ENCODE assay signal across 8 cellular contexts in the genomic region with DNA sequence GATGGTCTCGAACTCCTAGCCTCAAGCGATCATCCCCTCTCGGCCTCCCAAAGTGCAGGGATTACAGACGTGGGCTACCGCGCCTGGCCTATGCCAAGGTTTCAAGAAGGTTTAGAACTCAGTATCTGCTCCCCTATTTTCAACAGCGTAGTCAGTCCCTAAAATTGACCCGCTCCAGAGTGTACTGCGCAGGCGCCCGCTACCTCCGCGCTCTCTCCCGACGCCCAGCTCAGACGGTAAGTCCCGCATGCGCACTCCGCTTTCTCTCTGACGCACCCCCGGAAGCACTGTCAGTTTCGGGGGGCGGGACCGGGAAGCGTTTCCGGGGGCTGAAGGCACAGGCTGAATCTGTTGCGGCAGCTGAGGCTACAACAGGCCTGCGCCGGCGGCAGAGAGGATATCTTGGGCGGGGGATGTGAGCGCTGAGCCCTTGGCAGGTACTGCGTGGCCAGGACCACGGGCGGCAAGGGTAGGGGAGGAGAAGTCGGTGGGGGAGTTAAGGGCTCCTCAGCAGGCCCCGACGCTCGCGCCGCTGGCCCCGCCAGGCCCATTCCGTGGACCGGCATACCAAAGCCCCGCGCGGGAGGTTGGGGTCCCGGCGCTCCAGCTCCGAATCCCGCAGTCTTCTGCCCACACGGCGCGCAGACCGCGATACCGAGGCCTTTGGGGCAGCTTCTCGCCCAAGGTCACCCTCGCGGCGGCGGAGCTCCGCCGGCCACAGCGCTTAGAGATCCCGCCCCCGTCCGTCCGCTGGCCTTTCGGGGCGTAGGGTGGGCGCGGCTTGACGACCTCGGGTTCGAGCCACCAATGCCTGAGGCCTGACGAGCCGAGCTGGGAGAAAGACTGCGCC. TPM values are rescaled to one million over a fixed set of nuclear protein-coding genes. Genes with fewer than 3 reads are reported as not detected.
A peak's percentile ranks its signal among the peaks of the same experiment; 100 is the strongest.
DNase-seq lines count a peak whose midpoint lies in the region; ATAC-seq and TF ChIP-seq lines count a peak whose summit lies in the region.

A gene with protein sequence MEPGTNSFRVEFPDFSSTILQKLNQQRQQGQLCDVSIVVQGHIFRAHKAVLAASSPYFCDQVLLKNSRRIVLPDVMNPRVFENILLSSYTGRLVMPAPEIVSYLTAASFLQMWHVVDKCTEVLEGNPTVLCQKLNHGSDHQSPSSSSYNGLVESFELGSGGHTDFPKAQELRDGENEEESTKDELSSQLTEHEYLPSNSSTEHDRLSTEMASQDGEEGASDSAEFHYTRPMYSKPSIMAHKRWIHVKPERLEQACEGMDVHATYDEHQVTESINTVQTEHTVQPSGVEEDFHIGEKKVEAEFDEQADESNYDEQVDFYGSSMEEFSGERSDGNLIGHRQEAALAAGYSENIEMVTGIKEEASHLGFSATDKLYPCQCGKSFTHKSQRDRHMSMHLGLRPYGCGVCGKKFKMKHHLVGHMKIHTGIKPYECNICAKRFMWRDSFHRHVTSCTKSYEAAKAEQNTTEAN (plus strand): TSS at position 345 of the 850 bp plus-strand sequence. CDS start 27,470 bp downstream, outside the sequence.

- intact Hi-C loops in breast epithelium (cut with DNase I; ENCODE audit: low total_unique reads) = no loop called here

- ATAC-seq in GM18873 (IDR thresholded peaks at IDR 0.05; ENCODE audit: low FRiP score, unreplicated experiment) = peak; percentile 58
- ATAC-seq in HG03135 (IDR thresholded peaks at IDR 0.05; ENCODE audit: unreplicated experiment) = peak; percentile 75

- H3K4me3 ChIP-seq in WERI-Rb-1 (ENCODE audit: low read depth, low read length) (peak within 1 kb of the TSS; percentile 80), breast epithelium (peak within 1 kb of the TSS; percentile 64 to 96 (median 94)), iPS-18c (ENCODE audit: insufficient read depth, low read depth, low read length) (peak within 1 kb of the TSS; percentile 99), skeletal muscle tissue (ENCODE audit: low read length in 3 of 3) (peak within 1 kb of the TSS; percentile 90 to 99 (median 96))

- in situ Hi-C loops in ACHN (cut with HindIII; ENCODE audit: low pct_ligation_motif_present, low pct_unique_long_range_greater_than_20kb, low sequenced_read_pairs) = no loop called here

- no peak for TF ChIP-seq CTCF in WERI-Rb-1 (IDR thresholded peaks at IDR 0.05; ENCODE audit: low read depth, low read length)
- no peak for TF ChIP-seq CTCF in breast epithelium (IDR thresholded peaks at IDR 0.05)

- peak; percentile 74 for TF ChIP-seq POLR2A in breast epithelium (IDR thresholded peaks at IDR 0.05)

- H3K4me1 ChIP-seq in breast epithelium = peaks cover 0 to 10% of the 10 kb centered on the region in 2 donors
- H3K4me1 ChIP-seq in skeletal muscle tissue (ENCODE audit: control insufficient read depth in 3 of 3, insufficient read depth in 3 of 3, low read length in 3 of 3) = peaks cover 28 to 39% (median 31%) of the 10 kb centered on the region in 3 donors

- H3K36me3 ChIP-seq in WERI-Rb-1 = peaks cover 10% of the 10 kb centered on the region
- H3K36me3 ChIP-seq in breast epithelium = no peaks in the 10 kb centered on the region
- H3K36me3 ChIP-seq in skeletal muscle tissue (ENCODE audit: control insufficient read depth in 3 of 3, insufficient read depth in 3 of 3, low read length in 3 of 3) = peaks cover 0 to 5% (median 0%) of the 10 kb centered on the region in 3 donors

- H3K27ac ChIP-seq in WERI-Rb-1 (peak within 1 kb of the TSS; percentile 83), breast epithelium (peak within 1 kb of the TSS; percentile 85 to 96), skeletal muscle tissue (ENCODE audit: low read depth, low read length) (peak within 1 kb of the TSS; percentile 100)

- DNase-seq in ACHN (peak; percentile 93), NCI-H2227 treated with DMSO at 0.1 percent for 48 hours (lab: John Stamatoyannopoulos, UW) (peak; percentile 93), WERI-Rb-1 (peak; percentile 99), breast epithelium (ENCODE audit: low spot score in 2 of 2) (peak; percentile 96 to 97)

- H3K27me3 ChIP-seq in WERI-Rb-1 (ENCODE audit: insufficient read depth, low read depth, severe bottlenecking) (no peaks in the 10 kb centered on the region), breast epithelium (no peaks in the 10 kb centered on the region), skeletal muscle tissue (ENCODE audit: control insufficient read depth in 3 of 3, insufficient read depth in 3 of 3, low read length in 3 of 3) (no peaks in the 10 kb centered on the region)

- H3K9ac ChIP-seq in skeletal muscle tissue (ENCODE audit: low read depth in 1 of 3, low read length in 3 of 3) = peak within 1 kb of the TSS; percentile 98 to 100 (median 99)

- peaks cover 4% of the 10 kb centered on the region for H3K9me3 ChIP-seq in WERI-Rb-1 (ENCODE audit: severe bottlenecking)
- no peaks in the 10 kb centered on the region for H3K9me3 ChIP-seq in breast epithelium
- no peaks in the 10 kb centered on the region for H3K9me3 ChIP-seq in iPS-18c (ENCODE audit: control insufficient read depth, insufficient read depth, low read length)
- H3K9me3 ChIP-seq in skeletal muscle tissue (ENCODE audit: control insufficient read depth in 3 of 3, low read length in 3 of 3) = no peaks in the 10 kb centered on the region

RNA-seq across cellular contexts. Expression of the gene that starts here (rescaled TPM):
- total RNA-seq in breast epithelium (10 to 100 TPM; 10.9 to 20.6 (median 13.1) TPM), skeletal muscle tissue (12.0 TPM)

Comparison
In these comparisons a context has a peak if more than half of its experiments do, and no peak if none do; other contexts are left out.
1. Peak in every context shown above with its lines: DNase-seq, ATAC-seq, H3K4me3 ChIP-seq and H3K27ac ChIP-seq.